8 cellular contexts compared by ENCODE assay signal in genomic region chr18:2958819-2959298, GRCh38. TPM values are rescaled to one million over a fixed set of nuclear protein-coding genes. Genes with fewer than 3 reads are reported as not detected.
DNase-seq lines count a peak whose midpoint lies in the region; ATAC-seq and TF ChIP-seq lines count a peak whose summit lies in the region.

No MANE protein-coding gene starts in this region.

- no peak overlapping the region for H3K4me3 ChIP-seq in spleen

- H3K4me1 ChIP-seq in spleen = peaks cover 53 to 98% (median 80%) of the 10 kb centered on the region in 6 donors

- ATAC-seq in GM19372 (IDR thresholded peaks at IDR 0.05; ENCODE audit: low read depth, unreplicated experiment) = peak; percentile 57
- ATAC-seq in HG03521 (IDR thresholded peaks at IDR 0.05; ENCODE audit: unreplicated experiment) = peak; percentile 46

- H3K36me3 ChIP-seq in spleen = peaks cover 0 to 20% (median 13%) of the 10 kb centered on the region in 6 donors

- TF ChIP-seq POLR2A in spleen (IDR thresholded peaks at IDR 0.05) (no peak), erythroblast (IDR thresholded peaks at IDR 0.05; ENCODE audit: low read length) (no peak)

- no peak for TF ChIP-seq CTCF in spleen (IDR thresholded peaks at IDR 0.05 in 8 of 11, conservative IDR thresholded peaks at IDR 0.05 in 3 of 11)

- peak overlapping the region; percentile 67 for H3K27ac ChIP-seq in caudate nucleus (ENCODE audit: low read depth, low read length)
- H3K27ac ChIP-seq in spleen = peak overlapping the region; percentile 61 to 92 (median 86)

- DNase-seq in AG20443 (ENCODE audit: low spot score) = peak; percentile 73
- no peak for DNase-seq in caudate nucleus (lab: John Stamatoyannopoulos, UW)
- DNase-seq in spleen = no peak
- no peak for DNase-seq in D341Med (ENCODE audit: low spot score)
- DNase-seq in erythroblast (lab: John Stamatoyannopoulos, UW) = no peak
- DNase-seq in NCI-H1694 treated with DMSO at 0.1 percent for 48 hours (lab: John Stamatoyannopoulos, UW) = no peak

- intact Hi-C loops in spleen (cut with DNase I; ENCODE audit: low total_unique reads) = no loop called here

- no peaks in the 10 kb centered on the region for H3K27me3 ChIP-seq in spleen (replicated peaks in 1 of 7)

- H3K9me3 ChIP-seq in spleen = no peaks in the 10 kb centered on the region

RNA-seq across cellular contexts. Expression of gene LPIN2, which starts 54.1 kb away (rescaled TPM):
- 10 to 100 TPM; 44.8 to 79.7 (median 61.5) TPM for total RNA-seq in spleen
- polyA plus RNA-seq in spleen = 1 to 10 TPM; 4.0 to 9.6 (median 5.8) TPM
